ENCODE assay signal across 27 cellular contexts in the genomic region with DNA sequence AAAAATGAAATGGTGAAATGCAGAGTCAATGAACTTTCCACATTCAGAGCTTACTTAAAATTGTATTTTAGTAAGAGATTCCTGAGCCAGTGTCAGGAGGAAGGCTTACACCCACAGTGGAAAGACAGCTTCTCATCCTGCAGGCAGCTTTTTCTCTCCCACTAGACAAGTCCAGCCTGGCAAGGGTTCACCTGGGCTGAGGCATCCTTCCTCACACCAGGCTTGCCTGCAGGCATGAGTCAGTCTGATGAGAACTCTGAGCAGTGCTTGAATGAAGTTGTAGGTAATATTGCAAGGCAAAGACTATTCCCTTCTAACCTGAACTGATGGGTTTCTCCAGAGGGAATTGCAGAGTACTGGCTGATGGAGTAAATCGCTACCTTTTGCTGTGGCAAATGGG. TPM values are rescaled to one million over a fixed set of nuclear protein-coding genes. Genes with fewer than 3 reads are reported as not detected.
A peak's percentile ranks its signal among the peaks of the same experiment; 100 is the strongest.
DNase-seq lines count a peak whose midpoint lies in the region; ATAC-seq, FAIRE-seq and TF ChIP-seq lines count a peak whose summit lies in the region.
"Had no signal": no experiment of that assay in that cellular context is flagged by ENCODE, and none has a peak within 500 bp of the region (broad histone marks: within the 10 kb centered on the region; RNA-seq: fewer than 3 reads in every experiment).

No MANE protein-coding gene starts in this region.

- H3K4me1 Mint-ChIP-seq in activated CD4-positive, alpha-beta T cell treated with anti-CD3 and anti-CD28 coated beads, Interleukin-2, amount 10 ng/mL, durations not matched to agents 24 days and 14 days: peaks cover 46% of the 10 kb centered on the region
- peaks cover 42% of the 10 kb centered on the region for H3K4me1 Mint-ChIP-seq in stimulated activated effector memory CD8-positive, alpha-beta T cell treated with anti-CD3 and anti-CD28 coated beads, Interleukin-12 subunit alpha, Interleukin-12 subunit beta, amount 100 ng/mL, for 72 hours
- H3K4me1 Mint-ChIP-seq in mesothelial cell of epicardium: peaks cover 21% of the 10 kb centered on the region

- no peaks in the 10 kb centered on the region for H3K27me3 ChIP-seq in bronchial epithelial cell (ENCODE audit: control insufficient read depth, insufficient read depth, low read length)
- H3K27me3 ChIP-seq: spleen, upper lobe of right lung had no signal

- intact Hi-C loops in activated CD4-positive, alpha-beta T cell treated with anti-CD3 and anti-CD28 coated beads, Interleukin-2, amount 10 ng/mL, durations not matched to agents 24 days and 14 days (cut with micrococcal nuclease): no loop called here

- no peak for ATAC-seq in stimulated activated effector memory CD8-positive, alpha-beta T cell treated with anti-CD3 and anti-CD28 coated beads, Interleukin-12 subunit alpha, Interleukin-12 subunit beta, amount 100 ng/mL, for 72 hours
- ATAC-seq: left cardiac atrium, upper lobe of right lung had no signal

- FAIRE-seq in bronchial epithelial cell (lab: Jason Lieb, UNC): no peak
- FAIRE-seq: A204.1, HTR-8/SVneo had no signal

- no peaks in the 10 kb centered on the region for H3K9me3 Mint-ChIP-seq in activated CD4-positive, alpha-beta T cell treated with anti-CD3 and anti-CD28 coated beads, Interleukin-2, amount 10 ng/mL, durations not matched to agents 24 days and 14 days
- no peaks in the 10 kb centered on the region for H3K9me3 Mint-ChIP-seq in stimulated activated effector memory CD8-positive, alpha-beta T cell treated with anti-CD3 and anti-CD28 coated beads, Interleukin-12 subunit alpha, Interleukin-12 subunit beta, amount 100 ng/mL, for 72 hours
- no peaks in the 10 kb centered on the region for H3K9me3 Mint-ChIP-seq in mesothelial cell of epicardium
- H3K9me3 Mint-ChIP-seq: activated B cell treated with CpG ODN at 0.5 μM for 24 hours, memory B cell, naive B cell had no signal

- H3K36me3 ChIP-seq in bronchial epithelial cell (ENCODE audit: control insufficient read depth, insufficient read depth, low read length): no peaks in the 10 kb centered on the region
- H3K36me3 ChIP-seq: spleen, upper lobe of right lung had no signal

- H3K36me3 Mint-ChIP-seq in activated CD4-positive, alpha-beta T cell treated with anti-CD3 and anti-CD28 coated beads, Interleukin-2, amount 10 ng/mL, durations not matched to agents 24 days and 14 days (ENCODE audit: low read depth): peaks cover 48% of the 10 kb centered on the region
- H3K36me3 Mint-ChIP-seq in stimulated activated effector memory CD8-positive, alpha-beta T cell treated with anti-CD3 and anti-CD28 coated beads, Interleukin-12 subunit alpha, Interleukin-12 subunit beta, amount 100 ng/mL, for 72 hours: peaks cover 49% of the 10 kb centered on the region
- no peaks in the 10 kb centered on the region for H3K36me3 Mint-ChIP-seq in mesothelial cell of epicardium
- H3K36me3 Mint-ChIP-seq: memory B cell, naive B cell had no signal

- H3K27me3 Mint-ChIP-seq in activated CD4-positive, alpha-beta T cell treated with anti-CD3 and anti-CD28 coated beads, Interleukin-2, amount 10 ng/mL, durations not matched to agents 24 days and 14 days: no peaks in the 10 kb centered on the region
- H3K27me3 Mint-ChIP-seq in mesothelial cell of epicardium (ENCODE audit: low read depth): no peaks in the 10 kb centered on the region
- H3K27me3 Mint-ChIP-seq: activated B cell treated with CpG ODN at 0.5 μM for 24 hours, B cell had no signal

- DNase-seq in activated CD4-positive, alpha-beta T cell treated with anti-CD3 and anti-CD28 coated beads, Interleukin-2, amount 10 ng/mL, durations not matched to agents 24 days and 14 days: no peak
- no peak for DNase-seq in activated CD4-positive, alpha-beta T cell treated with anti-CD3 and anti-CD28 coated beads for 1 hour
- DNase-seq in stimulated activated CD4-positive, alpha-beta T cell treated with anti-CD3 and anti-CD28 coated beads, Interleukin-1b, Interleukin-23, amount 100 ng/mL, for 48 hours: peak; percentile 14
- no peak for DNase-seq in stimulated activated CD4-positive, alpha-beta T cell treated with anti-CD3 and anti-CD28 coated beads, Interleukin-2, amount 100 ng/mL, for 48 hours
- DNase-seq in bronchial epithelial cell (ENCODE audit: low read depth) (peak; percentile 83), NCI-H1105 (lab: John Stamatoyannopoulos, UW) (no peak), mesothelial cell of epicardium (ENCODE audit: low spot score in 2 of 2, unreplicated experiment in 2 of 2) (no peak)
- no peak for DNase-seq in stimulated activated effector memory CD8-positive, alpha-beta T cell treated with anti-CD3 and anti-CD28 coated beads, Interleukin-12 subunit alpha, Interleukin-12 subunit beta, amount 100 ng/mL, for 72 hours (ENCODE audit: low spot score in 2 of 2)
- DNase-seq: activated B cell treated with CpG ODN at 0.5 μM for 24 hours, amniotic stem cell, Calu3, head of caudate nucleus, left cardiac atrium, naive B cell, NCI-H1694, NCI-H2171, NCI-H526 treated with DMSO at 0.1 percent for 48 hours, RPMI8226, SK-N-SH, spleen, T1000, upper lobe of right lung had no signal

- peak overlapping the region; percentile 94 for H3K27ac Mint-ChIP-seq in activated CD4-positive, alpha-beta T cell treated with anti-CD3 and anti-CD28 coated beads, Interleukin-2, amount 10 ng/mL, durations not matched to agents 24 days and 14 days
- no peak overlapping the region for H3K27ac Mint-ChIP-seq in stimulated activated effector memory CD8-positive, alpha-beta T cell treated with anti-CD3 and anti-CD28 coated beads, Interleukin-12 subunit alpha, Interleukin-12 subunit beta, amount 100 ng/mL, for 72 hours
- no peak overlapping the region for H3K27ac Mint-ChIP-seq in mesothelial cell of epicardium
- H3K27ac Mint-ChIP-seq: activated B cell treated with CpG ODN at 0.5 μM for 24 hours, B cell, memory B cell had no signal

- no peak overlapping the region for H3K4me3 ChIP-seq in bronchial epithelial cell (ENCODE audit: low read depth, low read length)
- H3K4me3 ChIP-seq: upper lobe of right lung had no signal

- peak overlapping the region; percentile 88 for H3K4me3 Mint-ChIP-seq in activated CD4-positive, alpha-beta T cell treated with anti-CD3 and anti-CD28 coated beads, Interleukin-2, amount 10 ng/mL, durations not matched to agents 24 days and 14 days
- peak overlapping the region; percentile 74 for H3K4me3 Mint-ChIP-seq in stimulated activated effector memory CD8-positive, alpha-beta T cell treated with anti-CD3 and anti-CD28 coated beads, Interleukin-12 subunit alpha, Interleukin-12 subunit beta, amount 100 ng/mL, for 72 hours
- no peak overlapping the region for H3K4me3 Mint-ChIP-seq in mesothelial cell of epicardium
- H3K4me3 Mint-ChIP-seq: activated B cell treated with CpG ODN at 0.5 μM for 24 hours, B cell, memory B cell, naive B cell had no signal

- TF ChIP-seq CTCF in bronchial epithelial cell (IDR thresholded peaks at IDR 0.05; ENCODE audit: insufficient read depth, low read length, severe bottlenecking) (no peak), mesothelial cell of epicardium (IDR thresholded peaks at IDR 0.05; ENCODE audit: unreplicated experiment) (no peak)

RNA-seq across cellular contexts. Expression of gene CCR4, which starts 3.1 kb away (rescaled TPM):
- 86.6 and 88.9 TPM in 2 replicates for total RNA-seq in activated CD4-positive, alpha-beta T cell treated with anti-CD3 and anti-CD28 coated beads, Interleukin-2, amount 10 ng/mL, durations not matched to agents 24 days and 14 days
- total RNA-seq in bronchial epithelial cell (not detected in 2 replicates), mesothelial cell of epicardium (0.07 TPM in 1 of 3 replicates, not detected in the others)
- total RNA-seq: Calu3, osteoblast had no signal

Comparison
In these comparisons a context has a peak if more than half of its experiments do, and no peak if none do; other contexts are left out.
1. DNase-seq: peak in stimulated activated CD4-positive, alpha-beta T cell treated with anti-CD3 and anti-CD28 coated beads, Interleukin-1b, Interleukin-23, amount 100 ng/mL, for 48 hours (single experiment) and bronchial epithelial cell (single experiment); none in activated CD4-positive, alpha-beta T cell treated with anti-CD3 and anti-CD28 coated beads, Interleukin-2, amount 10 ng/mL, durations not matched to agents 24 days and 14 days (single experiment), activated CD4-positive, alpha-beta T cell treated with anti-CD3 and anti-CD28 coated beads for 1 hour (single experiment), stimulated activated CD4-positive, alpha-beta T cell treated with anti-CD3 and anti-CD28 coated beads, Interleukin-2, amount 100 ng/mL, for 48 hours (0 of 2), stimulated activated effector memory CD8-positive, alpha-beta T cell treated with anti-CD3 and anti-CD28 coated beads, Interleukin-12 subunit alpha, Interleukin-12 subunit beta, amount 100 ng/mL, for 72 hours (0 of 2), NCI-H1105 (single experiment) and mesothelial cell of epicardium (0 of 2).
2. RNA of gene CCR4, which starts 3.1 kb away (total RNA-seq): 86.6 to 88.9 TPM in activated CD4-positive, alpha-beta T cell treated with anti-CD3 and anti-CD28 coated beads, Interleukin-2, amount 10 ng/mL, durations not matched to agents 24 days and 14 days; not detected in bronchial epithelial cell and 0.07 TPM in mesothelial cell of epicardium; every median in the first group is over 10 times any median in the second.